Comparison of ENCODE assay signal across 22 cellular contexts in genomic region chr15:68042156-68042854, GRCh38.
DNase-seq lines count a peak whose midpoint lies in the region; ATAC-seq and TF ChIP-seq lines count a peak whose summit lies in the region.
"Had no signal": no experiment of that assay in that cellular context is flagged by ENCODE, and none has a peak within 500 bp of the region (broad histone marks: within the 10 kb centered on the region; RNA-seq: fewer than 3 reads in every experiment).

No MANE protein-coding gene starts in this region.

- no peaks in the 10 kb centered on the region for H3K36me3 Mint-ChIP-seq in T-helper 2 cell treated with Interferon-gamma antibody and Interleukin-4, amounts not matched to agents 5 μg/mL and 100 μg/mL, for 36 hours (ENCODE audit: low read depth)

- H3K9me3 Mint-ChIP-seq in T-helper 2 cell treated with Interferon-gamma antibody and Interleukin-4, amounts not matched to agents 5 μg/mL and 100 μg/mL, for 36 hours = no peaks in the 10 kb centered on the region

- H3K27ac Mint-ChIP-seq in T-helper 2 cell treated with Interferon-gamma antibody and Interleukin-4, amounts not matched to agents 5 μg/mL and 100 μg/mL, for 36 hours = no peak overlapping the region

- DNase-seq in NCI-H748 (lab: John Stamatoyannopoulos, UW; ENCODE audit: unreplicated experiment) (peak; percentile 40), foreskin melanocyte (peak; percentile 8), DMS153 treated with DMSO at 0.1 percent for 48 hours (lab: John Stamatoyannopoulos, UW; ENCODE audit: unreplicated experiment) (no peak)
- DNase-seq in T-helper 2 cell treated with Interferon-gamma antibody and Interleukin-4, amounts not matched to agents 5 μg/mL and 100 μg/mL, for 36 hours (ENCODE audit: low spot score) = no peak
- DNase-seq: activated CD4-positive, alpha-beta T cell treated with anti-CD3 and anti-CD28 coated beads, Interleukin-2, amount 50 U/mL, for 1 hour; activated gamma-delta T cell treated with Interleukin-2 at 50 U/mL for 16 hours; adrenal gland; C1 segment of cervical spinal cord; DMS79; GM23248; left cardiac atrium; NCI-H187 treated with DMSO at 0.1 percent for 48 hours; NCI-H446 treated with DMSO at 0.1 percent for 48 hours; retina; Right ventricle myocardium superior; stimulated activated CD4-positive, alpha-beta T cell treated with anti-CD3 and anti-CD28 coated beads, Interleukin-12 subunit alpha, Interleukin-12 subunit beta, amount 100 ng/mL, for 4 hours had no signal

- ATAC-seq in GM18867 (IDR thresholded peaks at IDR 0.05; ENCODE audit: unreplicated experiment) (peak; percentile 44), HG03354 (IDR thresholded peaks at IDR 0.05; ENCODE audit: poor library complexity, severe bottlenecking, unreplicated experiment) (no peak), HG03520 (IDR thresholded peaks at IDR 0.05; ENCODE audit: unreplicated experiment) (no peak)
- ATAC-seq: left cardiac atrium had no signal

- TF ChIP-seq CTCF in 22Rv1 (IDR thresholded peaks at IDR 0.05) = no peak

- H3K27ac ChIP-seq in 22Rv1 = peak overlapping the region; percentile 38; the same call in 1 of the 2 replicates
- H3K27ac ChIP-seq: adrenal gland, cardiac muscle cell, GM23248, suprapubic skin had no signal

- no peaks in the 10 kb centered on the region for H3K4me1 Mint-ChIP-seq in T-helper 2 cell treated with Interferon-gamma antibody and Interleukin-4, amounts not matched to agents 5 μg/mL and 100 μg/mL, for 36 hours (ENCODE audit: low read depth)

- H3K4me3 Mint-ChIP-seq in T-helper 2 cell treated with Interferon-gamma antibody and Interleukin-4, amounts not matched to agents 5 μg/mL and 100 μg/mL, for 36 hours = no peak overlapping the region

- H3K27me3 Mint-ChIP-seq in T-helper 2 cell treated with Interferon-gamma antibody and Interleukin-4, amounts not matched to agents 5 μg/mL and 100 μg/mL, for 36 hours (ENCODE audit: low read depth) = peaks cover 28% of the 10 kb centered on the region

Comparison
In these comparisons a context has a peak if more than half of its experiments do, and no peak if none do; other contexts are left out.
1. DNase-seq: peak in NCI-H748 (single experiment) and foreskin melanocyte (single experiment); none in T-helper 2 cell treated with Interferon-gamma antibody and Interleukin-4, amounts not matched to agents 5 μg/mL and 100 μg/mL, for 36 hours (single experiment) and DMS153 treated with DMSO at 0.1 percent for 48 hours (single experiment).